In genomic region chr5:22314548-22314947, GRCh38 we compare ENCODE assay signal across 1 cellular context.
TF ChIP-seq lines count a peak whose summit lies in the region.

No MANE protein-coding gene starts in this region.

TF ChIP-seq in GM23338, 12 proteins besides CTCF, POLR2A, EP300 and RAD21 (continued from another document):
- TF ChIP-seq ZNF462 (CRISPR knock-in tag; IDR thresholded peaks at IDR 0.05): no peak
